In genomic region chr19:16385821-16386220, GRCh38 we compare ENCODE assay signal across 19 cellular contexts.
DNase-seq lines count a peak whose midpoint lies in the region; ATAC-seq and TF ChIP-seq lines count a peak whose summit lies in the region.
"Had no signal": no experiment of that assay in that cellular context is flagged by ENCODE, and none has a peak within 500 bp of the region (broad histone marks: within the 10 kb centered on the region; RNA-seq: fewer than 3 reads in every experiment).

No MANE protein-coding gene starts in this region.

- peak; percentile 13 for DNase-seq in Right ventricle myocardium superior
- no peak for DNase-seq in left cardiac atrium
- no peak for DNase-seq in central memory CD8-positive, alpha-beta T cell (ENCODE audit: low spot score in 2 of 2)
- DNase-seq in cerebellar nuclear complex (lab: John Stamatoyannopoulos, UW) = no peak
- no peak for DNase-seq in SK-N-DZ (ENCODE audit: low spot score)
- DNase-seq: BE2C; CD4-positive, CD25-positive, alpha-beta regulatory T cell; DMS53; EL; HCEC 1CT; KBM-7; NCI-H187; NCI-H2107; NCI-H510A; NCI-H774; SHP77 had no signal

- no peaks in the 10 kb centered on the region for H3K9me3 Mint-ChIP-seq in central memory CD8-positive, alpha-beta T cell
- H3K9me3 Mint-ChIP-seq: GM23338 had no signal

- ATAC-seq in Right ventricle myocardium superior (ENCODE audit: poor library complexity) (no peak), left cardiac atrium (no peak), HG03196 (IDR thresholded peaks at IDR 0.05; ENCODE audit: unreplicated experiment) (no peak)
- no peak for ATAC-seq in central memory CD8-positive, alpha-beta T cell (replicated peaks; ENCODE audit: extremely low read depth, poor library complexity, severe bottlenecking)

- no peak for TF ChIP-seq CTCF in neutrophil (IDR thresholded peaks at IDR 0.05)

- H3K27ac ChIP-seq in neutrophil = peak overlapping the region; percentile 28

- peaks cover 35% of the 10 kb centered on the region for H3K4me1 Mint-ChIP-seq in central memory CD8-positive, alpha-beta T cell
- H3K4me1 Mint-ChIP-seq: GM23338 had no signal

- H3K27me3 ChIP-seq in neutrophil = no peaks in the 10 kb centered on the region
- H3K27me3 ChIP-seq: BE2C had no signal

- peak overlapping the region; percentile 39 for H3K27ac Mint-ChIP-seq in central memory CD8-positive, alpha-beta T cell (ENCODE audit: low read depth)
- H3K27ac Mint-ChIP-seq: GM23338 had no signal

- H3K4me3 ChIP-seq in neutrophil (ENCODE audit: low read depth in 1 of 2, low read length in 1 of 2) = no peak overlapping the region
- H3K4me3 ChIP-seq: GM23338 had no signal

- intact Hi-C loops in Right ventricle myocardium superior (cut with DNase I) = no loop called here
- intact Hi-C loops in left cardiac atrium (cut with DNase I) = loop anchor here in 1 of 2 donors (10.0 kb wide), 1 partner anchor 51 kb away; no protein-coding TSS in a partner anchor

- H3K9me3 ChIP-seq in neutrophil = no peaks in the 10 kb centered on the region
- H3K9me3 ChIP-seq: BE2C had no signal

- no peak overlapping the region for H3K4me3 Mint-ChIP-seq in central memory CD8-positive, alpha-beta T cell
- H3K4me3 Mint-ChIP-seq: GM23338 had no signal

- H3K4me1 ChIP-seq in neutrophil (ENCODE audit: control insufficient read depth in 1 of 2, insufficient read depth in 1 of 2, low read depth in 1 of 2, low read length in 1 of 2) = peaks cover 12 to 15% of the 10 kb centered on the region in 2 experiments
- H3K4me1 ChIP-seq: BE2C had no signal

- no peaks in the 10 kb centered on the region for H3K27me3 Mint-ChIP-seq in central memory CD8-positive, alpha-beta T cell
- H3K27me3 Mint-ChIP-seq: CD4-positive, CD25-positive, alpha-beta regulatory T cell had no signal

- H3K36me3 ChIP-seq in neutrophil = peaks cover 60% of the 10 kb centered on the region

- H3K36me3 Mint-ChIP-seq in central memory CD8-positive, alpha-beta T cell (ENCODE audit: insufficient read depth) = peaks cover 31% of the 10 kb centered on the region
